8 cellular contexts compared by ENCODE assay signal in genomic region chr6:11232968-11233626, GRCh38. TPM values are rescaled to one million over a fixed set of nuclear protein-coding genes. Genes with fewer than 3 reads are reported as not detected.
DNase-seq lines count a peak whose midpoint lies in the region; ATAC-seq, FAIRE-seq and TF ChIP-seq lines count a peak whose summit lies in the region.

No MANE protein-coding gene starts in this region.

- FAIRE-seq in GM12878 (lab: Jason Lieb, UNC), result no peak

- DNase-seq in AG09309 (ENCODE audit: low read depth) (no peak), GM19238 (ENCODE audit: insufficient read length, low spot score) (peak; percentile 24), NCI-H1105 treated with DMSO at 0.1 percent for 48 hours (lab: John Stamatoyannopoulos, UW) (peak; percentile 76), GM12878 (ENCODE audit: low read depth, low spot score) (no peak), suprapubic skin (ENCODE audit: low spot score in 2 of 2) (no peak), KG1 (lab: John Stamatoyannopoulos, UW) (no peak), pons (ENCODE audit: low spot score) (no peak)

- intact Hi-C loops in GM12878 (cut with micrococcal nuclease; ENCODE audit: unreplicated experiment), result loop anchor here (2.0 to 5.0 kb wide), 3 partner anchors 44 to 264 kb away; no protein-coding TSS in a partner anchor

- no peaks in the 10 kb centered on the region for H3K27me3 ChIP-seq in GM12878 (replicated peaks in 1 of 2; ENCODE audit: control insufficient read depth in 2 of 2, insufficient read depth in 2 of 2, low read length in 1 of 2)
- no peaks in the 10 kb centered on the region for H3K27me3 ChIP-seq in layer of hippocampus (ENCODE audit: control insufficient read depth, insufficient read depth, low read length)
- H3K27me3 ChIP-seq in suprapubic skin, result no peaks in the 10 kb centered on the region

- H3K79me2 ChIP-seq in GM12878 (ENCODE audit: control insufficient read depth, insufficient read depth, low read length), result peaks cover 38% of the 10 kb centered on the region

- RAD21 ChIA-PET in GM12878 (lab: Charles Lee; ENCODE audit: unreplicated experiment), result interaction anchor here (0.6 to 4.4 kb wide), 23 partner anchors 11 to 283 kb away, joined by 3 to 62 read pairs (median 6); no protein-coding TSS in a partner anchor

- no peaks in the 10 kb centered on the region for H3K9me3 ChIP-seq in GM12878 (replicated peaks; ENCODE audit: control insufficient read depth, insufficient read depth, low read length)
- H3K9me3 ChIP-seq in suprapubic skin, result no peaks in the 10 kb centered on the region

- H3K4me2 ChIP-seq in GM12878 (ENCODE audit: control insufficient read depth, insufficient read depth), result peak overlapping the region; percentile 39

- H3K27ac ChIP-seq in GM12878 (ENCODE audit: control insufficient read depth, insufficient read depth) (peak overlapping the region; percentile 66), layer of hippocampus (ENCODE audit: low read depth, low read length) (peak overlapping the region; percentile 74), suprapubic skin (peak overlapping the region; percentile 92)

- POLR2A ChIA-PET in GM12878 (lab: Charles Lee), result interaction anchor here (0.6 to 8.0 kb wide), 20 partner anchors 9 to 227 kb away, joined by 3 to 67 read pairs (median 3); no protein-coding TSS in a partner anchor

- H3K4me1 ChIP-seq in GM12878 (ENCODE audit: control insufficient read depth, insufficient read depth, low read length), result peaks cover 10% of the 10 kb centered on the region; the same call in 1 of the 2 replicates
- peaks cover 66% of the 10 kb centered on the region for H3K4me1 ChIP-seq in suprapubic skin

- WGBS in GM12878 (ENCODE audit: insufficient coverage, insufficient replicate concordance, low lambda C conversion rate, missing lambda C conversion rate), result 6% methylated on average over 18 of the region's 18 CpGs
- 12% methylated on average over 18 of the region's 18 CpGs for WGBS in suprapubic skin

- no TSS peak for BruUV-seq in GM12878 (replicated peaks; lab: Mats Ljungman, UMichigan)

- no peak for TF ChIP-seq EP300 in GM12878 (IDR thresholded peaks at IDR 0.05; ENCODE audit: borderline replicate concordance in 1 of 2, control insufficient read depth in 1 of 2, low read depth in 2 of 2, low read length in 2 of 2)
- TF ChIP-seq EP300 in suprapubic skin (IDR thresholded peaks at IDR 0.05), result no peak

- SMC1A ChIA-PET in GM12878 (lab: Charles Lee; ENCODE audit: uncharacterized antibody, unreplicated experiment), result interaction anchor here (0.7 to 9.0 kb wide), 19 partner anchors 11 to 263 kb away, joined by 3 to 99 read pairs (median 4); no protein-coding TSS in a partner anchor

- ATAC-seq in GM12878, result peak; percentile 9; the same call in 2 of the 3 replicates

- peak overlapping the region; percentile 38 for H2AFZ ChIP-seq in GM12878 (ENCODE audit: control insufficient read depth, low read depth, low read length)

- H4K20me1 ChIP-seq in GM12878 (ENCODE audit: control insufficient read depth, insufficient read depth), result no peaks in the 10 kb centered on the region

- in situ Hi-C loops in GM12878 (cut with MboI), result no loop called here

- no peak for TF ChIP-seq POLR2A in GM12878 (IDR thresholded peaks at IDR 0.05; ENCODE audit: low read depth, low read length)
- TF ChIP-seq POLR2A in suprapubic skin (IDR thresholded peaks at IDR 0.05), result no peak

- no peak for TF ChIP-seq RAD21 in GM12878 (IDR thresholded peaks at IDR 0.05; ENCODE audit: insufficient read depth, low read depth, low read length)

- TF ChIP-seq CTCF in AG09309 (IDR thresholded peaks at IDR 0.05; ENCODE audit: control insufficient read depth, insufficient read depth, low read depth, low read length, missing control alignments) (no peak), GM12878 (IDR thresholded peaks at IDR 0.05 in 2 of 3, conservative IDR thresholded peaks at IDR 0.05 in 1 of 3; ENCODE audit: control insufficient read depth in 2 of 3, extremely low read depth in 1 of 3, insufficient read depth in 1 of 3, low read depth in 3 of 3, low read length in 3 of 3) (no peak), suprapubic skin (IDR thresholded peaks at IDR 0.05) (no peak)

- CTCF ChIA-PET in GM12878 (lab: Yijun Ruan, JAX), result interaction anchor here (1.0 to 3.2 kb wide), 6 partner anchors 11 to 263 kb away, joined by 3 to 20 read pairs (median 4); no protein-coding TSS in a partner anchor

- peaks cover 0 to under 1% of the 10 kb centered on the region in 2 experiments; a peak in 2 of 4 replicates for H3K36me3 ChIP-seq in GM12878 (ENCODE audit: control insufficient read depth in 2 of 2, insufficient read depth in 2 of 2, low read length in 1 of 2)
- H3K36me3 ChIP-seq in suprapubic skin, result no peaks in the 10 kb centered on the region

- H3K4me3 ChIP-seq in AG09309 (ENCODE audit: control insufficient read depth, low read depth, low read length) (peak overlapping the region; percentile 71), GM12878 (peak overlapping the region; percentile 71), suprapubic skin (peak overlapping the region; percentile 62)

- peak overlapping the region; percentile 59 for H3K9ac ChIP-seq in GM12878 (ENCODE audit: control insufficient read depth, insufficient read depth, low read length)

TF ChIP-seq in GM12878, 131 proteins besides CTCF, POLR2A, EP300 and RAD21 (continues in another document):
- TF ChIP-seq EZH2 (IDR thresholded peaks at IDR 0.05; ENCODE audit: borderline replicate concordance, control insufficient read depth, low read depth, low read length) (no peak), TBL1XR1 (IDR thresholded peaks at IDR 0.05; ENCODE audit: low read depth, low read length) (no peak), ZBTB40 (IDR thresholded peaks at IDR 0.05; ENCODE audit: borderline replicate concordance) (peak; percentile 51; the same call in 1 of the 2 replicates), USF1 (IDR thresholded peaks at IDR 0.05; ENCODE audit: borderline replicate concordance, extremely low read length, insufficient read depth, low read depth, low read length) (no peak), TAF1 (IDR thresholded peaks at IDR 0.05; ENCODE audit: borderline replicate concordance, low read depth, low read length) (no peak), NR2F1 (conservative IDR thresholded peaks at IDR 0.05) (peak; percentile 48), CREM (IDR thresholded peaks at IDR 0.05; ENCODE audit: low read depth) (no peak), CBX3 (IDR thresholded peaks at IDR 0.05; ENCODE audit: borderline replicate concordance, low read depth) (no peak), KDM1A (IDR thresholded peaks at IDR 0.05; ENCODE audit: borderline replicate concordance) (no peak), MEF2B (IDR thresholded peaks at IDR 0.05; ENCODE audit: partially characterized antibody, poor library complexity, severe bottlenecking) (no peak), HDAC2 (IDR thresholded peaks at IDR 0.05) (no peak)

RNA-seq across cellular contexts. Expression of gene NEDD9, which starts 0.6 kb away (rescaled TPM):
- 359 and 392 TPM in 2 replicates for total RNA-seq in GM12878 (2013; cell fraction: nucleolus; rRNA removed)
- total RNA-seq in GM12878 (2014; rRNA removed) (16.9 and 21.3 TPM in 2 replicates), GM12878 (2014; rRNA removed; fragmentation: Illumina TruSeq; extraction: Trizol) (18.4 and 20.1 TPM in 2 replicates), GM12878 (2021) (15.2 and 17.5 TPM in 2 replicates), suprapubic skin (10 to 100 TPM; 18.3 to 29.8 (median 22.4) TPM)
- 21.4 TPM for polyA plus RNA-seq in GM12878 (2011; ENCODE audit: low read depth)
- polyA plus RNA-seq in GM12878 (2011; rRNA removed) (82.7 and 92.6 TPM in 2 replicates), GM12878 (2014; fragmentation: Illumina TruSeq; extraction: Trizol) (14.0 and 14.2 TPM in 2 replicates), GM12878 (2014; fragmentation: Nextera tagmentation; extraction: Ambion mirVana) (1 to 10 TPM; 4.9 to 6.3 TPM), GM12878 (2014; rRNA removed) (13.0 and 15.3 TPM in 2 replicates), GM12878 (2016; fragmentation: Nextera tagmentation; extraction: Ambion mirVana) (10 to 100 TPM in 1 of 2 experiments, 1 to 10 TPM in 1; 9.7 to 12.1 TPM)
- 78.6 and 84.6 TPM in 2 replicates for polyA plus RNA-seq in GM12878 (2011; cell fraction: cytosol; rRNA removed)
- 78.6 and 79.5 TPM in 2 replicates for polyA plus RNA-seq in GM12878 (2011; cell fraction: nucleus; rRNA removed)
- polyA plus RNA-seq in GM12878 (2012), result 29.0 and 31.7 TPM in 2 replicates
- 260 and 266 TPM in 2 replicates for polyA minus RNA-seq in GM12878 (2011; rRNA and poly(A)+ RNA removed)
- polyA minus RNA-seq in GM12878 (2011; cell fraction: cytosol; rRNA and poly(A)+ RNA removed), result 53.4 and 63.7 TPM in 2 replicates
- polyA minus RNA-seq in GM12878 (2011; cell fraction: nucleus; rRNA and poly(A)+ RNA removed), result 204 and 326 TPM in 2 replicates

Comparison
In these comparisons a context has a peak if more than half of its experiments do, and no peak if none do; other contexts are left out.
1. DNase-seq: peak in GM19238 (single experiment) and NCI-H1105 treated with DMSO at 0.1 percent for 48 hours (single experiment); none in AG09309 (single experiment), GM12878 (single experiment), suprapubic skin (0 of 2), KG1 (single experiment) and pons (single experiment).
2. Peak in every context shown above with its lines, with median percentiles within 50 percentile points of each other: H3K4me3 ChIP-seq and H3K27ac ChIP-seq.